13 cellular contexts compared by ENCODE assay signal in genomic region chr13:74131206-74131605, GRCh38. TPM values are rescaled to one million over a fixed set of nuclear protein-coding genes. Genes with fewer than 3 reads are reported as not detected.
DNase-seq lines count a peak whose midpoint lies in the region; ATAC-seq and TF ChIP-seq lines count a peak whose summit lies in the region.
"Had no signal": no experiment of that assay in that cellular context is flagged by ENCODE, and none has a peak within 500 bp of the region (broad histone marks: within the 10 kb centered on the region; RNA-seq: fewer than 3 reads in every experiment).

No MANE protein-coding gene starts in this region.

- H3K36me3 ChIP-seq in testis (ENCODE audit: low read depth, missing control alignments) = no peaks in the 10 kb centered on the region
- H3K36me3 ChIP-seq: left lung, WERI-Rb-1 had no signal

- TF ChIP-seq CTCF in testis (IDR thresholded peaks at IDR 0.05) = no peak

- intact Hi-C loops in activated T-helper 1 cell treated with anti-CD3 and anti-CD28 coated beads, Interleukin-12 subunit alpha, Interleukin-12 subunit beta, Interleukin-2, Interleukin-4 antibody, amounts not matched to agents 30 ng/mL and 10 ng/mL and 1 ng/mL, durations not matched to agents 14 hours and 24 hours and 36 hours (cut with micrococcal nuclease) = loop anchor here (5.0 to 10.0 kb wide), 5 partner anchors 1076 to 1404 kb away; partner anchors contain the start of genes COMMD6, KLF5 and TBC1D4
- intact Hi-C loops in testis (cut with DNase I; ENCODE audit: low total_unique reads) = no loop called here

- H3K27me3 Mint-ChIP-seq in activated T-cell treated with anti-CD3 and anti-CD28 coated beads, Interleukin-2, amount 50 U/mL, for 72 hours (ENCODE audit: low read depth) = no peaks in the 10 kb centered on the region
- H3K27me3 Mint-ChIP-seq in activated T-helper 1 cell treated with anti-CD3 and anti-CD28 coated beads, Interleukin-12 subunit alpha, Interleukin-12 subunit beta, Interleukin-2, Interleukin-4 antibody, amounts not matched to agents 30 ng/mL and 10 ng/mL and 1 ng/mL, durations not matched to agents 14 hours and 24 hours and 36 hours (ENCODE audit: insufficient read depth) = no peaks in the 10 kb centered on the region
- no peaks in the 10 kb centered on the region for H3K27me3 Mint-ChIP-seq in stimulated activated naive B cell treated with anti-CD40 and anti-IgM and Interleukin-4, amounts not matched to agents 10 μg/mL and 1 μg/mL and 100 μg/mL, for 72 hours

- no peak for DNase-seq in activated T-cell treated with anti-CD3 and anti-CD28 coated beads, Interleukin-2, amount 50 U/mL, for 72 hours
- no peak for DNase-seq in activated T-cell treated with anti-CD3 and anti-CD28 coated beads, Interleukin-2, amount 50 U/mL, for 1 hour
- no peak for DNase-seq in activated T-helper 1 cell treated with anti-CD3 and anti-CD28 coated beads, Interleukin-12 subunit alpha, Interleukin-12 subunit beta, Interleukin-2, Interleukin-4 antibody, amounts not matched to agents 30 ng/mL and 10 ng/mL and 1 ng/mL, durations not matched to agents 14 hours and 24 hours and 36 hours (ENCODE audit: low spot score)
- peak; percentile 42 for DNase-seq in medulla oblongata (ENCODE audit: extremely low spot score)
- DNase-seq in testis = peak; percentile 20
- DNase-seq in stimulated activated naive B cell treated with anti-CD40 and anti-IgM and Interleukin-4, amounts not matched to agents 10 μg/mL and 1 μg/mL and 100 μg/mL, for 72 hours = no peak
- DNase-seq in NCI-H1694 (lab: John Stamatoyannopoulos, UW) = no peak
- no peak for DNase-seq in hippocampal formation (lab: John Stamatoyannopoulos, UW)
- DNase-seq: amygdala; left lung; NCI-H1930; stimulated activated CD4-positive, alpha-beta T cell treated with anti-CD3 and anti-CD28 coated beads, Interleukin-1b, Interleukin-23, amount 100 ng/mL, for 48 hours; WERI-Rb-1 had no signal

- peak overlapping the region in 1 of 2 donors; percentile 87 for H3K27ac ChIP-seq in testis
- H3K27ac ChIP-seq: WERI-Rb-1 had no signal

- H3K9me3 Mint-ChIP-seq in activated T-cell treated with anti-CD3 and anti-CD28 coated beads, Interleukin-2, amount 50 U/mL, for 72 hours = no peaks in the 10 kb centered on the region
- no peaks in the 10 kb centered on the region for H3K9me3 Mint-ChIP-seq in activated T-helper 1 cell treated with anti-CD3 and anti-CD28 coated beads, Interleukin-12 subunit alpha, Interleukin-12 subunit beta, Interleukin-2, Interleukin-4 antibody, amounts not matched to agents 30 ng/mL and 10 ng/mL and 1 ng/mL, durations not matched to agents 14 hours and 24 hours and 36 hours
- no peaks in the 10 kb centered on the region for H3K9me3 Mint-ChIP-seq in stimulated activated naive B cell treated with anti-CD40 and anti-IgM and Interleukin-4, amounts not matched to agents 10 μg/mL and 1 μg/mL and 100 μg/mL, for 72 hours

- peak overlapping the region; percentile 75 to 99 for H3K4me3 Mint-ChIP-seq in activated T-cell treated with anti-CD3 and anti-CD28 coated beads, Interleukin-2, amount 50 U/mL, for 72 hours
- H3K4me3 Mint-ChIP-seq in activated T-helper 1 cell treated with anti-CD3 and anti-CD28 coated beads, Interleukin-12 subunit alpha, Interleukin-12 subunit beta, Interleukin-2, Interleukin-4 antibody, amounts not matched to agents 30 ng/mL and 10 ng/mL and 1 ng/mL, durations not matched to agents 14 hours and 24 hours and 36 hours = peak overlapping the region; percentile 7
- H3K4me3 Mint-ChIP-seq in stimulated activated naive B cell treated with anti-CD40 and anti-IgM and Interleukin-4, amounts not matched to agents 10 μg/mL and 1 μg/mL and 100 μg/mL, for 72 hours = no peak overlapping the region

- 11 to 25% methylated on average over 3 of the region's 3 CpGs for WGBS in testis, 2 donors

- H3K27ac Mint-ChIP-seq in activated T-cell treated with anti-CD3 and anti-CD28 coated beads, Interleukin-2, amount 50 U/mL, for 72 hours = peak overlapping the region; percentile 98
- no peak overlapping the region for H3K27ac Mint-ChIP-seq in activated T-helper 1 cell treated with anti-CD3 and anti-CD28 coated beads, Interleukin-12 subunit alpha, Interleukin-12 subunit beta, Interleukin-2, Interleukin-4 antibody, amounts not matched to agents 30 ng/mL and 10 ng/mL and 1 ng/mL, durations not matched to agents 14 hours and 24 hours and 36 hours
- no peak overlapping the region for H3K27ac Mint-ChIP-seq in stimulated activated naive B cell treated with anti-CD40 and anti-IgM and Interleukin-4, amounts not matched to agents 10 μg/mL and 1 μg/mL and 100 μg/mL, for 72 hours

- TF ChIP-seq POLR2A in testis (IDR thresholded peaks at IDR 0.05) = no peak

- H3K36me3 Mint-ChIP-seq in activated T-cell treated with anti-CD3 and anti-CD28 coated beads, Interleukin-2, amount 50 U/mL, for 72 hours (ENCODE audit: insufficient read depth in 2 of 2) = peaks cover 2 to 6% of the 10 kb centered on the region in 2 donors
- H3K36me3 Mint-ChIP-seq in activated T-helper 1 cell treated with anti-CD3 and anti-CD28 coated beads, Interleukin-12 subunit alpha, Interleukin-12 subunit beta, Interleukin-2, Interleukin-4 antibody, amounts not matched to agents 30 ng/mL and 10 ng/mL and 1 ng/mL, durations not matched to agents 14 hours and 24 hours and 36 hours (ENCODE audit: low read depth) = peaks cover 2% of the 10 kb centered on the region
- peaks cover 0 to 6% of the 10 kb centered on the region in 2 donors for H3K36me3 Mint-ChIP-seq in stimulated activated naive B cell treated with anti-CD40 and anti-IgM and Interleukin-4, amounts not matched to agents 10 μg/mL and 1 μg/mL and 100 μg/mL, for 72 hours

- H3K27me3 ChIP-seq in testis = no peaks in the 10 kb centered on the region

- ATAC-seq in activated T-cell treated with anti-CD3 and anti-CD28 coated beads, Interleukin-2, amount 50 U/mL, for 72 hours (replicated peaks in 1 of 2) = no peak
- ATAC-seq in stimulated activated naive B cell treated with anti-CD40 and anti-IgM and Interleukin-4, amounts not matched to agents 10 μg/mL and 1 μg/mL and 100 μg/mL, for 72 hours (replicated peaks) = no peak
- ATAC-seq: left lung had no signal

- H3K4me3 ChIP-seq in testis = no peak overlapping the region
- H3K4me3 ChIP-seq: left lung had no signal

- H3K9me3 ChIP-seq in testis = no peaks in the 10 kb centered on the region
- H3K9me3 ChIP-seq: left lung had no signal

- H3K4me1 ChIP-seq in testis = peaks cover 25% of the 10 kb centered on the region

- H3K4me1 Mint-ChIP-seq in activated T-cell treated with anti-CD3 and anti-CD28 coated beads, Interleukin-2, amount 50 U/mL, for 72 hours (ENCODE audit: low read depth) = peaks cover 62% of the 10 kb centered on the region
- H3K4me1 Mint-ChIP-seq in activated T-helper 1 cell treated with anti-CD3 and anti-CD28 coated beads, Interleukin-12 subunit alpha, Interleukin-12 subunit beta, Interleukin-2, Interleukin-4 antibody, amounts not matched to agents 30 ng/mL and 10 ng/mL and 1 ng/mL, durations not matched to agents 14 hours and 24 hours and 36 hours (ENCODE audit: low read depth) = peaks cover 64% of the 10 kb centered on the region
- peaks cover 22 to 36% of the 10 kb centered on the region in 2 donors for H3K4me1 Mint-ChIP-seq in stimulated activated naive B cell treated with anti-CD40 and anti-IgM and Interleukin-4, amounts not matched to agents 10 μg/mL and 1 μg/mL and 100 μg/mL, for 72 hours

RNA-seq across cellular contexts. Expression of gene KLF12, which starts 3.0 kb away (rescaled TPM):
- 10 to 100 TPM; 32.0 to 42.1 TPM for total RNA-seq in activated T-cell treated with anti-CD3 and anti-CD28 coated beads, Interleukin-2, amount 50 U/mL, for 72 hours
- 18.6 and 19.9 TPM in 2 replicates for total RNA-seq in activated T-helper 1 cell treated with anti-CD3 and anti-CD28 coated beads, Interleukin-12 subunit alpha, Interleukin-12 subunit beta, Interleukin-2, Interleukin-4 antibody, amounts not matched to agents 30 ng/mL and 10 ng/mL and 1 ng/mL, durations not matched to agents 14 hours and 24 hours and 36 hours
- total RNA-seq in testis = 10 to 100 TPM in 1 of 2 donors, 1 to 10 TPM in 1; 8.5 to 10.8 TPM
- polyA plus RNA-seq in testis (ENCODE audit: insufficient read depth, low read depth, low replicate concordance) = 3.8 TPM

Comparison
In these comparisons a context has a peak if more than half of its experiments do, and no peak if none do; other contexts are left out.
1. DNase-seq: peak in medulla oblongata (single experiment) and testis (single experiment); none in activated T-cell treated with anti-CD3 and anti-CD28 coated beads, Interleukin-2, amount 50 U/mL, for 72 hours (0 of 2), activated T-cell treated with anti-CD3 and anti-CD28 coated beads, Interleukin-2, amount 50 U/mL, for 1 hour (single experiment), activated T-helper 1 cell treated with anti-CD3 and anti-CD28 coated beads, Interleukin-12 subunit alpha, Interleukin-12 subunit beta, Interleukin-2, Interleukin-4 antibody, amounts not matched to agents 30 ng/mL and 10 ng/mL and 1 ng/mL, durations not matched to agents 14 hours and 24 hours and 36 hours (single experiment), stimulated activated naive B cell treated with anti-CD40 and anti-IgM and Interleukin-4, amounts not matched to agents 10 μg/mL and 1 μg/mL and 100 μg/mL, for 72 hours (single experiment), NCI-H1694 (single experiment) and hippocampal formation (0 of 2).
2. H3K4me3 Mint-ChIP-seq: peak in activated T-cell treated with anti-CD3 and anti-CD28 coated beads, Interleukin-2, amount 50 U/mL, for 72 hours (2 of 2) and activated T-helper 1 cell treated with anti-CD3 and anti-CD28 coated beads, Interleukin-12 subunit alpha, Interleukin-12 subunit beta, Interleukin-2, Interleukin-4 antibody, amounts not matched to agents 30 ng/mL and 10 ng/mL and 1 ng/mL, durations not matched to agents 14 hours and 24 hours and 36 hours (single experiment); none in stimulated activated naive B cell treated with anti-CD40 and anti-IgM and Interleukin-4, amounts not matched to agents 10 μg/mL and 1 μg/mL and 100 μg/mL, for 72 hours (0 of 2).